ENCODE assay signal across 10 cellular contexts in genomic region chrX:46637937-46638336, GRCh38.
DNase-seq lines count a peak whose midpoint lies in the region; ATAC-seq and FAIRE-seq lines count a peak whose summit lies in the region.
"Had no signal": no experiment of that assay in that cellular context is flagged by ENCODE, and none has a peak within 500 bp of the region (broad histone marks: within the 10 kb centered on the region; RNA-seq: fewer than 3 reads in every experiment).

No MANE protein-coding gene starts in this region.

- H3K4me3 Mint-ChIP-seq in activated CD4-positive, alpha-beta T cell treated with anti-CD3 and anti-CD28 coated beads for 36 hours = no peak overlapping the region
- H3K4me3 Mint-ChIP-seq: activated naive CD8-positive, alpha-beta T cell had no signal

- H3K9me3 Mint-ChIP-seq in activated CD4-positive, alpha-beta T cell treated with anti-CD3 and anti-CD28 coated beads for 36 hours (ENCODE audit: low read depth) = no peaks in the 10 kb centered on the region

- FAIRE-seq in islet of Langerhans (lab: Jason Lieb, UNC) = peak; percentile 87

- peaks cover 8% of the 10 kb centered on the region for H3K36me3 Mint-ChIP-seq in activated CD4-positive, alpha-beta T cell treated with anti-CD3 and anti-CD28 coated beads for 36 hours (ENCODE audit: low read depth)

- no peaks in the 10 kb centered on the region for H3K27me3 Mint-ChIP-seq in activated CD4-positive, alpha-beta T cell treated with anti-CD3 and anti-CD28 coated beads for 36 hours
- H3K27me3 Mint-ChIP-seq: activated naive CD8-positive, alpha-beta T cell had no signal

- DNase-seq in activated CD4-positive, alpha-beta T cell treated with anti-CD3 and anti-CD28 coated beads for 36 hours = no peak
- no peak for DNase-seq in activated CD4-positive, alpha-beta T cell treated with anti-CD3 and anti-CD28 coated beads for 1 hour
- DNase-seq in NCI-H226 = peak; percentile 61
- no peak for DNase-seq in NCI-H2227 treated with DMSO at 0.1 percent for 48 hours (lab: John Stamatoyannopoulos, UW)
- DNase-seq in DMS114 treated with DMSO at 0.1 percent for 48 hours (lab: John Stamatoyannopoulos, UW; ENCODE audit: unreplicated experiment) = no peak
- DNase-seq in DMS153 (lab: John Stamatoyannopoulos, UW) = no peak
- DNase-seq: left colon had no signal

- intact Hi-C loops in activated CD4-positive, alpha-beta T cell treated with anti-CD3 and anti-CD28 coated beads for 36 hours (cut with DNase I, micrococcal nuclease) = loop anchor here (5.0 kb wide), 2 partner anchors 66 to 91 kb away; partner anchors contain the start of genes CHST7 (in 1 of the 2) and ZNF674 (in 1 of the 2)

- H3K4me1 Mint-ChIP-seq in activated CD4-positive, alpha-beta T cell treated with anti-CD3 and anti-CD28 coated beads for 36 hours = peaks cover 26% of the 10 kb centered on the region

- H3K27ac Mint-ChIP-seq in activated CD4-positive, alpha-beta T cell treated with anti-CD3 and anti-CD28 coated beads for 36 hours = no peak overlapping the region
- H3K27ac Mint-ChIP-seq: activated naive CD8-positive, alpha-beta T cell had no signal

- CTCF ChIA-PET in activated CD4-positive, alpha-beta T cell treated with anti-CD3 and anti-CD28 coated beads for 36 hours (lab: Charles Lee) = interaction anchor here (0.6 to 1.1 kb wide), 2 partner anchors 9 to 83 kb away, joined by 4 to 5 read pairs; no protein-coding TSS in a partner anchor

- ATAC-seq in activated CD4-positive, alpha-beta T cell treated with anti-CD3 and anti-CD28 coated beads for 36 hours = peak; percentile 65
- peak; percentile 63 for ATAC-seq in HG02588 (IDR thresholded peaks at IDR 0.05; ENCODE audit: unreplicated experiment)
- ATAC-seq: left colon had no signal

- POLR2A ChIA-PET in activated CD4-positive, alpha-beta T cell treated with anti-CD3 and anti-CD28 coated beads for 36 hours (lab: Charles Lee) = no interaction called here
